15 cellular contexts compared by ENCODE assay signal in the genomic region with DNA sequence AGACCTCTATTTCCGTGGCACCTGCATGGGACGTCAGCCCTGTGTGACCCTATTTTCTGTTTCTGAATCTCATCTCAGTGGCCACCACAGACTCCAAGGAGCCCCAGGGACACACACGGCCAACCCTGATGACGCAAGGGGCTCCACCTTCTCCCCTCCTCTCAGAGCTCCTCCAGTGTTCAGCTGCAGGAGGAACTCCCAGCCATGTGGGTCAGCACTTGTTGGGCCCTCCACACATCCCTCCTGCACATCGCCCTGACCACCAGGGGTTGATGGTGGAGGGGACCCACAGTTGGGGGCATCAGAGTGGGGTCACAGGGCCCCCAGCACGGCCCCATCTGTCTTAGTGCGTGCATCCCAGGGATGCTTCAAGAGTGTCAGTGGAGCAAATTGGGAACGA.
"Had no signal": no experiment of that assay in that cellular context is flagged by ENCODE, and none has a peak within 500 bp of the region (broad histone marks: within the 10 kb centered on the region; RNA-seq: fewer than 3 reads in every experiment).

No MANE protein-coding gene starts in this region.

- H3K4me1 ChIP-seq: parathyroid adenoma had no signal

- DNase-seq: activated naive CD4-positive, alpha-beta T cell treated with anti-CD3 and anti-CD28 coated beads for 36 hours; activated naive CD8-positive, alpha-beta T cell treated with anti-CD3 and anti-CD28 coated beads, Interleukin-2, amount 50 U/mL, for 24 hours; cerebellar nuclear complex; effector memory CD4-positive, alpha-beta T cell; foreskin melanocyte; immature natural killer cell; left cardiac atrium; midbrain; stimulated activated CD4-positive, alpha-beta T cell treated with anti-CD3 and anti-CD28 coated beads, Interleukin-15, amount 100 ng/mL, for 24 hours; stimulated activated CD4-positive, alpha-beta T cell treated with anti-CD3 and anti-CD28 coated beads, Interleukin-4, amount 100 ng/mL, for 1 hour; stimulated activated naive CD4-positive, alpha-beta T cell; trophoblast cell had no signal

- ATAC-seq: activated CD4-positive, CD25-positive, alpha-beta regulatory T cell treated with anti-CD3 and anti-CD28 coated beads, Interleukin-2, amount 50 U/mL, for 24 hours; activated naive CD8-positive, alpha-beta T cell treated with anti-CD3 and anti-CD28 coated beads, Interleukin-2, amount 50 U/mL, for 24 hours; left cardiac atrium had no signal

- H3K4me3 ChIP-seq: lung had no signal

- H3K27ac ChIP-seq: parathyroid adenoma had no signal
